ENCODE assay signal across 21 cellular contexts in genomic region chr1:69172003-69173000, GRCh38.
DNase-seq lines count a peak whose midpoint lies in the region; ATAC-seq, FAIRE-seq and TF ChIP-seq lines count a peak whose summit lies in the region.
"Had no signal": no experiment of that assay in that cellular context is flagged by ENCODE, and none has a peak within 500 bp of the region (broad histone marks: within the 10 kb centered on the region; RNA-seq: fewer than 3 reads in every experiment).

No MANE protein-coding gene starts in this region.

- H3K9me3 ChIP-seq in HCT116 (ENCODE audit: control insufficient read depth in 1 of 2, insufficient read depth in 1 of 2, low read depth in 1 of 2, low read length in 2 of 2) = no peaks in the 10 kb centered on the region
- H3K9me3 ChIP-seq in keratinocyte (ENCODE audit: control insufficient read depth, low read depth, low read length) = peaks cover 1% of the 10 kb centered on the region
- H3K9me3 ChIP-seq: uterus had no signal

- TF ChIP-seq CTCF in HCT116 (IDR thresholded peaks at IDR 0.05 in 2 of 3, conservative IDR thresholded peaks at IDR 0.05 in 1 of 3; ENCODE audit: borderline replicate concordance in 1 of 3, insufficient read depth in 1 of 3, low read depth in 2 of 3, low read length in 2 of 3) (no peak), keratinocyte (optimal IDR thresholded peaks at IDR 0.05 in 1 of 3, IDR thresholded peaks at IDR 0.05 in 1 of 3, conservative IDR thresholded peaks at IDR 0.05 in 1 of 3; ENCODE audit: extremely low read depth in 1 of 3, insufficient read depth in 2 of 3, low read length in 3 of 3) (no peak)

- no peak for DNase-seq in HCT116 (ENCODE audit: low read depth, low spot score)
- DNase-seq in OCI-M1 (lab: John Stamatoyannopoulos, UW) = peak; percentile 85
- peak; percentile 40 for DNase-seq in astrocyte of the hippocampus (ENCODE audit: low read depth, low spot score)
- no peak for DNase-seq in keratinocyte (ENCODE audit: low read depth, low spot score)
- DNase-seq in NCI-H1436 (lab: John Stamatoyannopoulos, UW) = no peak
- no peak for DNase-seq in left colon
- DNase-seq: activated CD4-positive, CD25-positive, alpha-beta regulatory T cell treated with anti-CD3 and anti-CD28 coated beads, Interleukin-2, amount 50 U/mL, for 72 hours; activated CD8-positive, alpha-beta memory T cell treated with anti-CD3 and anti-CD28 coated beads for 24 hours; AML-193; central memory CD4-positive, alpha-beta T cell; effector CD8-positive, alpha-beta T cell; HCEC 1CT; islet precursor cell; Karpas-422; NCI-H1436 treated with DMSO at 0.1 percent for 48 hours; stimulated activated CD4-positive, alpha-beta T cell treated with anti-CD3 and anti-CD28 coated beads, Interleukin-4, amount 100 ng/mL, for 4 hours; uterus had no signal

- intact Hi-C loops in HCT116 (cut with micrococcal nuclease) = no loop called here
- intact Hi-C loops in left colon (cut with DNase I, micrococcal nuclease) = no loop called here

- CTCF ChIA-PET in HCT116 (lab: Charles Lee) = no interaction called here

- no TSS peak for BruUV-seq in HCT116 (replicated peaks; lab: Mats Ljungman, UMichigan)

- H3K27ac ChIP-seq in HCT116 (ENCODE audit: low read depth, low read length) (no peak overlapping the region), keratinocyte (ENCODE audit: control insufficient read depth, insufficient read depth, low read length) (no peak overlapping the region)
- H3K27ac ChIP-seq: hepatocyte, uterus had no signal

- H3K4me1 ChIP-seq in HCT116 (ENCODE audit: control insufficient read depth in 1 of 2, insufficient read depth in 2 of 2, low read length in 2 of 2) = no peaks in the 10 kb centered on the region
- peaks cover 2% of the 10 kb centered on the region for H3K4me1 ChIP-seq in keratinocyte (ENCODE audit: control insufficient read depth, extremely low read depth, insufficient read depth, low read length)
- H3K4me1 ChIP-seq: uterus had no signal

- no peak for TF ChIP-seq POLR2A in HCT116 (IDR thresholded peaks at IDR 0.05; ENCODE audit: borderline replicate concordance, extremely low read depth, insufficient read depth, insufficient read length)

- H3K36me3 ChIP-seq in HCT116 (ENCODE audit: control insufficient read depth in 1 of 2, insufficient read depth in 2 of 2, low read length in 2 of 2) = no peaks in the 10 kb centered on the region
- H3K36me3 ChIP-seq in keratinocyte (ENCODE audit: control insufficient read depth in 2 of 2, extremely low read depth in 1 of 2, insufficient read depth in 2 of 2, low read length in 2 of 2) = no peaks in the 10 kb centered on the region
- H3K36me3 ChIP-seq: uterus had no signal

- peak; percentile 23 for FAIRE-seq in keratinocyte (lab: Jason Lieb, UNC)
- FAIRE-seq: GM19239 had no signal

- no peaks in the 10 kb centered on the region for H3K27me3 ChIP-seq in HCT116 (ENCODE audit: insufficient read depth, low read length)
- H3K27me3 ChIP-seq in keratinocyte (ENCODE audit: control insufficient read depth, extremely low read depth, insufficient read depth, low read length) = no peaks in the 10 kb centered on the region
- H3K27me3 ChIP-seq: hepatocyte, uterus had no signal

- no peak for TF ChIP-seq RAD21 in HCT116 (IDR thresholded peaks at IDR 0.05; ENCODE audit: low read depth)

- H3K9me2 ChIP-seq in HCT116 (ENCODE audit: insufficient read depth) = no peaks in the 10 kb centered on the region

- H4K20me1 ChIP-seq in HCT116 (ENCODE audit: insufficient read depth) (no peaks in the 10 kb centered on the region), keratinocyte (ENCODE audit: control insufficient read depth, extremely low read depth, insufficient read depth, low read length) (no peaks in the 10 kb centered on the region)

- H3K4me3 ChIP-seq in HCT116 (replicated peaks in 1 of 2; ENCODE audit: low read depth in 1 of 2, low read length in 2 of 2) (no peak overlapping the region), keratinocyte (ENCODE audit: control insufficient read depth in 2 of 3, extremely low read depth in 1 of 3, insufficient read depth in 2 of 3, low read depth in 1 of 3, low read length in 3 of 3) (no peak overlapping the region)
- H3K4me3 ChIP-seq: hepatocyte, uterus had no signal

- no peaks in the 10 kb centered on the region for H3K9me1 ChIP-seq in keratinocyte (ENCODE audit: control insufficient read depth, extremely low read depth, insufficient read depth, low read length)

- no peak overlapping the region for H3K9ac ChIP-seq in HCT116 (ENCODE audit: low read length)
- H3K9ac ChIP-seq in keratinocyte (ENCODE audit: control insufficient read depth, extremely low read depth, insufficient read depth, low read length) = no peak overlapping the region

- RAD21 ChIA-PET in HCT116 (lab: Charles Lee; ENCODE audit: low non-redundant PET in 1 of 2, low total read pairs in 2 of 2, uncharacterized antibody in 2 of 2, unreplicated experiment in 2 of 2) = no interaction called here

- H3K79me2 ChIP-seq in HCT116 (ENCODE audit: insufficient read depth, low read length) (no peaks in the 10 kb centered on the region), keratinocyte (ENCODE audit: control insufficient read depth, insufficient read depth, low read length) (no peaks in the 10 kb centered on the region)
- H3K79me2 ChIP-seq: hepatocyte had no signal

- dilution Hi-C loops in keratinocyte (cut with MboI; ENCODE audit: extremely low pct_ligation_motif_present, low sequenced_read_pairs) = no loop called here

- H3K4me2 ChIP-seq in HCT116 (ENCODE audit: low read length) (no peak overlapping the region), keratinocyte (ENCODE audit: control insufficient read depth, extremely low read depth, insufficient read depth, low read depth, low read length) (no peak overlapping the region)
- H3K4me2 ChIP-seq: hepatocyte had no signal

- ATAC-seq in HCT116 (no peak), HG03521 (IDR thresholded peaks at IDR 0.05; ENCODE audit: unreplicated experiment) (no peak), left colon (no peak), GM18517 (IDR thresholded peaks at IDR 0.05; ENCODE audit: unreplicated experiment) (no peak)

- H2AFZ ChIP-seq in HCT116 (ENCODE audit: low read depth, low read length, poor library complexity, severe bottlenecking) (peak overlapping the region; percentile 35), keratinocyte (ENCODE audit: control insufficient read depth, low read length) (no peak overlapping the region)
- H2AFZ ChIP-seq: hepatocyte had no signal

- POLR2A ChIA-PET in HCT116 (lab: Charles Lee) = interaction anchor here (0.6 kb wide), 1 partner anchor 38 kb away, joined by 3 read pairs; no protein-coding TSS in a partner anchor

TF ChIP-seq in HCT116, 20 proteins besides CTCF, POLR2A, EP300 and RAD21:
- TF ChIP-seq TCF7L2 (IDR thresholded peaks at IDR 0.05; ENCODE audit: borderline replicate concordance, extremely low read depth, insufficient read depth, insufficient read length) (no peak), SP1 (IDR thresholded peaks at IDR 0.05; ENCODE audit: low read depth) (no peak), EGR1 (IDR thresholded peaks at IDR 0.05; ENCODE audit: low read depth) (no peak), SRF (IDR thresholded peaks at IDR 0.05; ENCODE audit: low read depth) (no peak), ZNF274 (IDR thresholded peaks at IDR 0.05; ENCODE audit: low read depth, low read length) (no peak), EZH2phosphoT487 (IDR thresholded peaks at IDR 0.05; ENCODE audit: borderline replicate concordance) (no peak), EZH2 (IDR thresholded peaks at IDR 0.05) (no peak)

Comparison
In these comparisons a context has a peak if more than half of its experiments do, and no peak if none do; other contexts are left out.
1. DNase-seq: peak in OCI-M1 (single experiment) and astrocyte of the hippocampus (single experiment); none in HCT116 (single experiment), keratinocyte (single experiment), NCI-H1436 (single experiment) and left colon (0 of 2).